9 cellular contexts compared by ENCODE assay signal in genomic region chr19:44753619-44753931, GRCh38. TPM values are rescaled to one million over a fixed set of nuclear protein-coding genes. Genes with fewer than 3 reads are reported as not detected.
DNase-seq lines count a peak whose midpoint lies in the region; TF ChIP-seq lines count a peak whose summit lies in the region.
"Had no signal": no experiment of that assay in that cellular context is flagged by ENCODE, and none has a peak within 500 bp of the region (broad histone marks: within the 10 kb centered on the region; RNA-seq: fewer than 3 reads in every experiment).

No MANE protein-coding gene starts in this region.

- WGBS in stomach, 5 donors = 0 to 2% (median 1%) methylated on average over 5 to 12 of the region's 12 CpGs

- TF ChIP-seq POLR2A in stomach (IDR thresholded peaks at IDR 0.05) = no peak

- H3K4me3 Mint-ChIP-seq in T-helper 1 cell treated with Interleukin-12 subunit alpha and Interleukin-12 subunit beta and Interleukin-4 antibody, amounts not matched to agents 30 μg/mL and 1 μg/mL, for 36 hours = peak overlapping the region; percentile 97
- H3K4me3 Mint-ChIP-seq in activated naive CD8-positive, alpha-beta T cell = peak overlapping the region; percentile 91

- DNase-seq in T-helper 1 cell (no peak), stomach (no peak), COLO668 (lab: John Stamatoyannopoulos, UW; ENCODE audit: unreplicated experiment) (no peak), foreskin melanocyte (no peak), kidney glomerular epithelial cell (lab: John Stamatoyannopoulos, UW) (no peak)
- DNase-seq: 8988T had no signal

- intact Hi-C loops in stomach (cut with DNase I; ENCODE audit: low total_unique reads) = no loop called here

- peaks cover 46% of the 10 kb centered on the region for H3K4me1 Mint-ChIP-seq in T-helper 1 cell treated with Interleukin-12 subunit alpha and Interleukin-12 subunit beta and Interleukin-4 antibody, amounts not matched to agents 30 μg/mL and 1 μg/mL, for 36 hours (ENCODE audit: low read depth)
- peaks cover 58% of the 10 kb centered on the region for H3K4me1 Mint-ChIP-seq in activated naive CD8-positive, alpha-beta T cell (ENCODE audit: low read depth)

- no peak for TF ChIP-seq CTCF in stomach (IDR thresholded peaks at IDR 0.05)

- peaks cover 70% of the 10 kb centered on the region for H3K36me3 Mint-ChIP-seq in T-helper 1 cell treated with Interleukin-12 subunit alpha and Interleukin-12 subunit beta and Interleukin-4 antibody, amounts not matched to agents 30 μg/mL and 1 μg/mL, for 36 hours (ENCODE audit: low read depth)
- H3K36me3 Mint-ChIP-seq in activated naive CD8-positive, alpha-beta T cell = peaks cover 2% of the 10 kb centered on the region

- no peak for TF ChIP-seq EP300 in stomach (IDR thresholded peaks at IDR 0.05)

- H3K9me3 Mint-ChIP-seq in T-helper 1 cell treated with Interleukin-12 subunit alpha and Interleukin-12 subunit beta and Interleukin-4 antibody, amounts not matched to agents 30 μg/mL and 1 μg/mL, for 36 hours = no peaks in the 10 kb centered on the region
- no peaks in the 10 kb centered on the region for H3K9me3 Mint-ChIP-seq in activated naive CD8-positive, alpha-beta T cell (ENCODE audit: low read depth)

- H3K9me3 ChIP-seq in iPS-15b (ENCODE audit: control insufficient read depth, insufficient read depth, low read length) (no peaks in the 10 kb centered on the region), stomach (no peaks in the 10 kb centered on the region)

- H3K4me3 ChIP-seq in iPS-15b (ENCODE audit: low read depth, low read length) (peak overlapping the region; percentile 66), stomach (peak overlapping the region; percentile 39 to 75 (median 52))

- H3K4me1 ChIP-seq in iPS-15b (ENCODE audit: control insufficient read depth, insufficient read depth, low read length) (peaks cover 19% of the 10 kb centered on the region), stomach (peaks cover 82 to 94% (median 86%) of the 10 kb centered on the region in 4 donors)

- H3K36me3 ChIP-seq in iPS-15b (ENCODE audit: control insufficient read depth, insufficient read depth, low read length) (no peaks in the 10 kb centered on the region), stomach (peaks cover 12 to 67% (median 50%) of the 10 kb centered on the region in 4 donors)

- peak overlapping the region; percentile 94 to 99 (median 95) for H3K27ac ChIP-seq in stomach

- no peaks in the 10 kb centered on the region for H3K27me3 Mint-ChIP-seq in T-helper 1 cell treated with Interleukin-12 subunit alpha and Interleukin-12 subunit beta and Interleukin-4 antibody, amounts not matched to agents 30 μg/mL and 1 μg/mL, for 36 hours (ENCODE audit: low read depth)
- no peaks in the 10 kb centered on the region for H3K27me3 Mint-ChIP-seq in activated naive CD8-positive, alpha-beta T cell

- peak overlapping the region; percentile 92 for H3K27ac Mint-ChIP-seq in T-helper 1 cell treated with Interleukin-12 subunit alpha and Interleukin-12 subunit beta and Interleukin-4 antibody, amounts not matched to agents 30 μg/mL and 1 μg/mL, for 36 hours
- peak overlapping the region; percentile 92 for H3K27ac Mint-ChIP-seq in activated naive CD8-positive, alpha-beta T cell

- H3K9ac ChIP-seq in iPS-15b (ENCODE audit: low read depth, low read length) = no peak overlapping the region

- H3K27me3 ChIP-seq in iPS-15b (ENCODE audit: control insufficient read depth, insufficient read depth, low read length) (peaks cover 64% of the 10 kb centered on the region), stomach (no peaks in the 10 kb centered on the region)

RNA-seq across cellular contexts. Expression of gene BCL3, which starts 5.1 kb away (rescaled TPM):
- 100 to 1,000 TPM in 3 of 5 donors, 10 to 100 TPM in 1, 1 to 10 TPM in 1; 4.4 to 322 (median 139) TPM for total RNA-seq in stomach
- 10 to 100 TPM; 53.5 to 94.1 (median 65.5) TPM for polyA plus RNA-seq in stomach

RNA-seq across cellular contexts. Expression of gene CBLC, which starts 24.1 kb away (rescaled TPM):
- total RNA-seq in stomach = 100 to 1,000 TPM in 1 of 5 donors, 10 to 100 TPM in 4; 13.2 to 178 (median 57.2) TPM
- 10 to 100 TPM; 23.3 to 50.9 (median 27.4) TPM for polyA plus RNA-seq in stomach

RNA-seq across cellular contexts. Expression of gene CEACAM16, which starts 54.6 kb away (rescaled TPM):
- not detected for total RNA-seq in stomach
- polyA plus RNA-seq in stomach = not detected

RNA-seq across cellular contexts. Expression of gene BCAM, which starts 55.3 kb away (rescaled TPM):
- total RNA-seq in stomach = 100 to 1,000 TPM in 2 of 5 donors, 10 to 100 TPM in 3; 31.9 to 265 (median 76.8) TPM
- 10 to 100 TPM in 2 of 3 donors, 1 to 10 TPM in 1; 7.3 to 38.7 (median 20.5) TPM for polyA plus RNA-seq in stomach
